Comparison of ENCODE assay signal across 11 cellular contexts in the genomic region with DNA sequence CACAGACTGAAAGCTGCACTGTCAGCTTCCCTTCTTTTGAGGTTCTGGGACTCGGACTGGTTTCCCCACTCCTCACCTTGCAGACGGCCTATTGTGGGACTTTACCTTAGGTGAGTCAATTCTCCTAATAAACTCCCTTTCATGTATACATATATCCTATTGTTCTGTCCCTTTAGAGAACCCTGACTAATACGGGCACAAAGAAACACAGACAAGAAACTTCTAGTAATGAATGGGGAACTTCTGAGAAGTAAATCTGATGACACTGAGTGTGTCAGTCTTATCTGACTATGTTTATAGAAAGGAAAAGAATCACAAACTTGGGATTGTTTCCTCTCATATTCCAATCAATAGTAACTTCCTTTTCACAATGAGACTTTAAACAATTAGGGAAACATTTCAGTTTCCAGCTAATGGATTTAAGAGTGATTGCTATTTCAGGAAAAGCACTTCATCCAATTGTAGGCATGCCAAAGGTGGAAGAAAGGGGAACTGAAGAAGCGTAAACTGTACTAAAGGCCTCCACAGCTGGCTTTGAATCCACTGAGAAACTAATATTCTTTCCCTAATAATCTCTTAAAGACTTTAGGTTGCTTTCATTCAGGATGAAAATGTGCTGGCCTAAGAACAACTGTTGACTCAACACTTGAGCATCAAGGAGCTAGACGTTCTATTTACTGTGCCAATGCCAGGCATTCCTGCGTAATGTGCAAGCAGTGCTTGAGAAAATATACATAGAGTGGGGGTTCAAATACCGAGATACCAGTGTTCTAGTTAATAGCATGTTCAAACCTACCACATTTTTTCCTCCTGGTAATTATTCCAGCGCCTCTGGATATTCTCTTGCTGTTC.
DNase-seq lines count a peak whose midpoint lies in the region; ATAC-seq and TF ChIP-seq lines count a peak whose summit lies in the region.
"Had no signal": no experiment of that assay in that cellular context is flagged by ENCODE, and none has a peak within 500 bp of the region (broad histone marks: within the 10 kb centered on the region; RNA-seq: fewer than 3 reads in every experiment).

No MANE protein-coding gene starts in this region.

- no peaks in the 10 kb centered on the region for H3K9me3 Mint-ChIP-seq in natural killer cell treated with Interleukin-12 subunit alpha and Interleukin-12 subunit beta and Interleukin-15 and Interleukin-18, amount 100 ng/mL, for 72 hours
- peaks cover 2% of the 10 kb centered on the region for H3K9me3 Mint-ChIP-seq in nephron progenitor cell

- no peaks in the 10 kb centered on the region for H3K27me3 Mint-ChIP-seq in natural killer cell treated with Interleukin-12 subunit alpha and Interleukin-12 subunit beta and Interleukin-15 and Interleukin-18, amount 100 ng/mL, for 72 hours
- H3K27me3 Mint-ChIP-seq in nephron progenitor cell (ENCODE audit: low read depth, poor library complexity): no peaks in the 10 kb centered on the region

- no peaks in the 10 kb centered on the region for H3K36me3 Mint-ChIP-seq in natural killer cell treated with Interleukin-12 subunit alpha and Interleukin-12 subunit beta and Interleukin-15 and Interleukin-18, amount 100 ng/mL, for 72 hours
- H3K36me3 Mint-ChIP-seq in nephron progenitor cell (ENCODE audit: low read depth): no peaks in the 10 kb centered on the region

- no peaks in the 10 kb centered on the region for H3K27me3 ChIP-seq in MG63

- DNase-seq in AG20443 (ENCODE audit: low spot score): peak; percentile 82
- peak; percentile 90 for DNase-seq in MG63
- DNase-seq in dermis blood vessel endothelial cell: peak; percentile 85
- DNase-seq in myocyte (ENCODE audit: low read depth): peak; percentile 54
- DNase-seq in natural killer cell treated with Interleukin-12 subunit alpha and Interleukin-12 subunit beta and Interleukin-15 and Interleukin-18, amount 100 ng/mL, for 72 hours (ENCODE audit: low spot score): no peak
- DNase-seq in midbrain (lab: John Stamatoyannopoulos, UW): no peak
- no peak for DNase-seq in activated T-cell treated with anti-CD3 and anti-CD28 coated beads for 4 hours
- no peak for DNase-seq in nephron progenitor cell
- DNase-seq: NCI-H1092; Right ventricle myocardium superior; stimulated activated CD4-positive, alpha-beta T cell treated with anti-CD3 and anti-CD28 coated beads, Interleukin-4, amount 100 ng/mL, for 4 hours had no signal

- no peak overlapping the region for H3K4me3 ChIP-seq in MG63

- no peak for TF ChIP-seq CTCF in nephron progenitor cell (IDR thresholded peaks at IDR 0.05)

- no peak overlapping the region for H3K4me3 Mint-ChIP-seq in natural killer cell treated with Interleukin-12 subunit alpha and Interleukin-12 subunit beta and Interleukin-15 and Interleukin-18, amount 100 ng/mL, for 72 hours
- H3K4me3 Mint-ChIP-seq in nephron progenitor cell: no peak overlapping the region

- no peaks in the 10 kb centered on the region for H3K36me3 ChIP-seq in MG63

- ATAC-seq in natural killer cell treated with Interleukin-12 subunit alpha and Interleukin-12 subunit beta and Interleukin-15 and Interleukin-18, amount 100 ng/mL, for 72 hours: no peak

- H3K27ac Mint-ChIP-seq in natural killer cell treated with Interleukin-12 subunit alpha and Interleukin-12 subunit beta and Interleukin-15 and Interleukin-18, amount 100 ng/mL, for 72 hours: no peak overlapping the region
- no peak overlapping the region for H3K27ac Mint-ChIP-seq in nephron progenitor cell

- H3K9me3 ChIP-seq in MG63: 0 out of 2 replicates have a peak, but pooled peaks cover 2% of the 10 kb centered on the region

- peaks cover 5 to 7% of the 10 kb centered on the region in 2 donors for H3K4me1 Mint-ChIP-seq in natural killer cell treated with Interleukin-12 subunit alpha and Interleukin-12 subunit beta and Interleukin-15 and Interleukin-18, amount 100 ng/mL, for 72 hours (ENCODE audit: low read depth in 2 of 2)
- H3K4me1 Mint-ChIP-seq in nephron progenitor cell: no peaks in the 10 kb centered on the region

Comparison
In these comparisons a context has a peak if more than half of its experiments do, and no peak if none do; other contexts are left out.
1. DNase-seq: peak in AG20443 (single experiment), MG63 (single experiment), dermis blood vessel endothelial cell (single experiment) and myocyte (single experiment); none in natural killer cell treated with Interleukin-12 subunit alpha and Interleukin-12 subunit beta and Interleukin-15 and Interleukin-18, amount 100 ng/mL, for 72 hours (single experiment), midbrain (single experiment), activated T-cell treated with anti-CD3 and anti-CD28 coated beads for 4 hours (single experiment) and nephron progenitor cell (single experiment).